Comparison of ENCODE assay signal across 8 cellular contexts in the genomic region with DNA sequence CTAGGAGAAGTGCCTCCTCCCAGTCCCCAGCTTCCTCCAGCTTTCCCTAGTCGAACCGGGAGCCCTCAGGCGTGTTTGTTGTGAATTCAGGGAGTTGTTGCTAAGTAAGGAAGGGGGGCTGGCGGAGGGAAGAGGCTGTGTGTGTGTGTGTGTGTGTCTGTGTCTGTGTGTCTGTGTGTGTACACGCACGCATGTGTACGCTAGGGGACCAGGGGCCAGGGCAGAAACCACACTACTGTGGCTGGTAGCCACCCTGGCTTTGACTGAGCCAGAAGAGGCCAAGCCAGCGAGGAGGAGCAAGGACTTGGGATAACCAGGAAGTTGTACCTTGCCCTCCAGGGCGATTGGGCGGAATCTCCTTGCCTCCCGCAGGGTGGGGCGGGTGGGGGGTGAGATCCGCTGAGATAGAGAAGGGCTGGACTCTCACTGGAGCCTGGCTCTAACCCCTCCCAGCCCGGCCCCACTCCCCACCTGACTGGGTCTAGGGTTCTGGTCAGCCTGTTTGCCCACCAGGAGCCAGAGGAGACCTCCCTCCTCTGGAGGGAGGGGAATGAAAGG. TPM values are rescaled to one million over a fixed set of nuclear protein-coding genes. Genes with fewer than 3 reads are reported as not detected.
DNase-seq lines count a peak whose midpoint lies in the region; ATAC-seq, FAIRE-seq and TF ChIP-seq lines count a peak whose summit lies in the region.

No MANE protein-coding gene starts in this region.

- no peaks in the 10 kb centered on the region for H3K9me2 ChIP-seq in GM23248 (ENCODE audit: insufficient read depth)

- WGBS in A549 (ENCODE audit: missing lambda C conversion rate) = 2% methylated on average over 7 of the region's 14 CpGs
- WGBS in GM23248 (ENCODE audit: low coverage in 1 of 2, low lambda C conversion rate in 2 of 2, missing lambda C conversion rate in 2 of 2), 2 experiments = 3 to 8% methylated on average over 12 to 14 of the region's 14 CpGs

- CTCF ChIA-PET in A549 (lab: Yijun Ruan, JAX) (interaction anchor here (1.3 kb wide), 1 partner anchor 10 kb away, joined by 3 read pairs; no protein-coding TSS in a partner anchor), T-cell (lab: Charles Lee) (no interaction called here)

- TF ChIP-seq RAD21 in A549 (conservative IDR thresholded peaks at IDR 0.05 in 1 of 2, IDR thresholded peaks at IDR 0.05 in 1 of 2) = no peak

- H3K9me3 Mint-ChIP-seq in T-cell = no peaks in the 10 kb centered on the region

- H3K4me1 ChIP-seq in A549 (peaks cover 60% of the 10 kb centered on the region), GM23248 (ENCODE audit: insufficient read depth) (peaks cover 80% of the 10 kb centered on the region), endocrine pancreas (ENCODE audit: control insufficient read depth, insufficient read depth, low read length) (peaks cover 6% of the 10 kb centered on the region), mucosa of stomach (ENCODE audit: control insufficient read depth, insufficient read depth, low read length) (peaks cover 99% of the 10 kb centered on the region)

- in situ Hi-C loops in GM23248 (cut with MboI) = no loop called here

- peaks cover 80% of the 10 kb centered on the region for H3K79me2 ChIP-seq in GM23248 (ENCODE audit: insufficient read depth)

- H3F3A ChIP-seq in GM23248 (ENCODE audit: insufficient read depth) = peaks cover 66% of the 10 kb centered on the region

- no peaks in the 10 kb centered on the region for H3K36me3 ChIP-seq in GM23248 (ENCODE audit: low read depth)
- H3K36me3 ChIP-seq in endocrine pancreas (ENCODE audit: control insufficient read depth, insufficient read depth, low read length) = no peaks in the 10 kb centered on the region
- H3K36me3 ChIP-seq in mucosa of stomach (ENCODE audit: control insufficient read depth, insufficient read depth, low read length) = no peaks in the 10 kb centered on the region

- peaks cover 28% of the 10 kb centered on the region for H3K36me3 Mint-ChIP-seq in T-cell

- peak overlapping the region; percentile 81 to 93 (median 83) for H3K4me3 Mint-ChIP-seq in T-cell

- H3K27ac ChIP-seq in A549 (peak overlapping the region; percentile 98 to 100), GM23248 (peak overlapping the region; percentile 99)

- peak overlapping the region; percentile 100 for H3K4me2 ChIP-seq in A549
- peak overlapping the region; percentile 64 for H3K4me2 ChIP-seq in GM23248 (ENCODE audit: unreplicated experiment)

- no peak for TF ChIP-seq EP300 in A549 (IDR thresholded peaks at IDR 0.05)

- peak in 1 of 2 experiments; percentile 95 for DNase-seq in A549 (ENCODE audit: low read depth in 1 of 2, low spot score in 1 of 2)
- peak; percentile 94 for DNase-seq in GM23248
- DNase-seq in T-cell = peak in 13 of 34 experiments; percentile 29 to 58 (median 46)
- no peak for DNase-seq in NCI-H1694 treated with DMSO at 0.1 percent for 48 hours (lab: John Stamatoyannopoulos, UW)

- POLR2A ChIA-PET in A549 (lab: Yijun Ruan, JAX) (no interaction called here), T-cell (lab: Charles Lee) (interaction anchor here in 1 of 2 donors (0.6 kb wide), 2 partner anchors 11 to 26 kb away, joined by 4 to 7 read pairs; no protein-coding TSS in a partner anchor)

- peak; percentile 31 for TF ChIP-seq POLR2A in A549 (IDR thresholded peaks at IDR 0.05; ENCODE audit: low read length)

- H4K20me1 ChIP-seq in GM23248 (ENCODE audit: insufficient read depth) = no peaks in the 10 kb centered on the region

- H3K27me3 Mint-ChIP-seq in T-cell = no peaks in the 10 kb centered on the region

- H2AFZ ChIP-seq in GM23248 = no peak overlapping the region

- H3K4me3 ChIP-seq in A549 (peak overlapping the region; percentile 43), GM23248 (peak overlapping the region; percentile 53), endocrine pancreas (ENCODE audit: control insufficient read depth, insufficient read depth, low read length) (no peak overlapping the region), mucosa of stomach (ENCODE audit: low read length) (no peak overlapping the region)

- H3K9ac ChIP-seq in GM23248 = peak overlapping the region; percentile 90
- peak overlapping the region; percentile 36 for H3K9ac ChIP-seq in endocrine pancreas (ENCODE audit: control insufficient read depth, insufficient read depth, low read length)
- peak overlapping the region; percentile 71 for H3K9ac ChIP-seq in mucosa of stomach (ENCODE audit: low read length)

- ATAC-seq in A549 (peak; percentile 12 to 51), T-cell (replicated peaks in 1 of 4) (no peak), GM19035 (IDR thresholded peaks at IDR 0.05; ENCODE audit: unreplicated experiment) (no peak), GM21515 (IDR thresholded peaks at IDR 0.05; ENCODE audit: unreplicated experiment) (no peak)

- TF ChIP-seq CTCF in A549 (IDR thresholded peaks at IDR 0.05) = no peak

- peak overlapping the region; percentile 96 to 98 for H3K27ac Mint-ChIP-seq in T-cell

- H3K4me1 Mint-ChIP-seq in T-cell = peaks cover 76 to 86% (median 79%) of the 10 kb centered on the region in 3 donors

- H3K9me3 ChIP-seq in A549 = no peaks in the 10 kb centered on the region
- no peaks in the 10 kb centered on the region for H3K9me3 ChIP-seq in GM23248 (ENCODE audit: low read depth)
- no peaks in the 10 kb centered on the region for H3K9me3 ChIP-seq in endocrine pancreas (ENCODE audit: control insufficient read depth, low read length)
- no peaks in the 10 kb centered on the region for H3K9me3 ChIP-seq in mucosa of stomach (ENCODE audit: control insufficient read depth, low read length)

- no peak for FAIRE-seq in A549 (lab: Jason Lieb, UNC)

- H3K27me3 ChIP-seq in GM23248 (replicated peaks; ENCODE audit: insufficient read depth) (no peaks in the 10 kb centered on the region), endocrine pancreas (ENCODE audit: control insufficient read depth, insufficient read depth, low read length) (no peaks in the 10 kb centered on the region), mucosa of stomach (ENCODE audit: control insufficient read depth, insufficient read depth, low read length) (no peaks in the 10 kb centered on the region)

TF ChIP-seq in A549, 52 proteins besides CTCF, POLR2A, EP300 and RAD21 (continues in another document):
- TF ChIP-seq JUN (IDR thresholded peaks at IDR 0.05) (peak; percentile 18 to 45; a peak in 4 of 5 replicates), SREBF2 (IDR thresholded peaks at IDR 0.05) (no peak), FOSB (CRISPR knock-in tag; IDR thresholded peaks at IDR 0.05) (peak; percentile 71; the same call in 1 of the 2 replicates), FOSL2 (IDR thresholded peaks at IDR 0.05) (no peak), FOSL2 (CRISPR knock-in tag; IDR thresholded peaks at IDR 0.05) (peak; percentile 8; the same call in 1 of the 2 replicates), EHF (CRISPR knock-in tag; IDR thresholded peaks at IDR 0.05) (peak; percentile 9; the same call in 1 of the 2 replicates), MYC (IDR thresholded peaks at IDR 0.05; ENCODE audit: borderline replicate concordance, low read length) (0 out of 2 replicates have a peak, but pooled peaks have one; percentile 17)
- TF ChIP-seq, protein P1, sequence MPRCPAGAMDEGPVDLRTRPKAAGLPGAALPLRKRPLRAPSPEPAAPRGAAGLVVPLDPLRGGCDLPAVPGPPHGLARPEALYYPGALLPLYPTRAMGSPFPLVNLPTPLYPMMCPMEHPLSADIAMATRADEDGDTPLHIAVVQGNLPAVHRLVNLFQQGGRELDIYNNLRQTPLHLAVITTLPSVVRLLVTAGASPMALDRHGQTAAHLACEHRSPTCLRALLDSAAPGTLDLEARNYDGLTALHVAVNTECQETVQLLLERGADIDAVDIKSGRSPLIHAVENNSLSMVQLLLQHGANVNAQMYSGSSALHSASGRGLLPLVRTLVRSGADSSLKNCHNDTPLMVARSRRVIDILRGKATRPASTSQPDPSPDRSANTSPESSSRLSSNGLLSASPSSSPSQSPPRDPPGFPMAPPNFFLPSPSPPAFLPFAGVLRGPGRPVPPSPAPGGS (IDR thresholded peaks at IDR 0.05) = no peak

RNA-seq across cellular contexts. Expression of gene BCL9L, which starts 7.5 kb away (rescaled TPM):
- polyA plus RNA-seq in A549 (2011; rRNA removed) = 7.0 and 8.8 TPM in 2 replicates
- 16.4 and 27.8 TPM in 2 replicates for polyA plus RNA-seq in A549 (2012; cell fraction: cytosol; rRNA removed)
- 41.9 and 56.6 TPM in 2 replicates for polyA plus RNA-seq in A549 (2012; cell fraction: nucleus; rRNA removed)
- 51.8 to 53.2 TPM (median 52.0 TPM) in 3 replicates for polyA plus RNA-seq in A549 (2017; fragmentation: RNase III; extraction: RNeasy Plus Mini Kit Qiagen cat#74134 plus additional on column Dnase treatment)
- polyA minus RNA-seq in A549 (2011; rRNA and poly(A)+ RNA removed) = 8.8 and 19.9 TPM in 2 replicates
- total RNA-seq in GM23248 (2014; rRNA removed; shearing (Covaris generic)) = 13.9 and 17.6 TPM in 2 replicates
- 7.2 TPM in 2 replicates for polyA plus RNA-seq in GM23248 (2016; fragmentation: Nextera tagmentation; extraction: Ambion mirVana)
- total RNA-seq in T-cell = 100 to 1,000 TPM; 229 to 331 (median 308) TPM

RNA-seq across cellular contexts. Expression of gene CXCR5, which starts 34.5 kb away (rescaled TPM):
- not detected in 2 replicates for polyA plus RNA-seq in A549 (2011; rRNA removed)
- not detected in 2 replicates for polyA plus RNA-seq in A549 (2012; cell fraction: cytosol; rRNA removed)
- polyA plus RNA-seq in A549 (2012; cell fraction: nucleus; rRNA removed) = 0.02 and 0.04 TPM in 2 replicates
- polyA plus RNA-seq in A549 (2017; fragmentation: RNase III; extraction: RNeasy Plus Mini Kit Qiagen cat#74134 plus additional on column Dnase treatment) = 0.04 to 0.05 TPM (median 0.04 TPM) in 3 replicates
- polyA minus RNA-seq in A549 (2011; rRNA and poly(A)+ RNA removed) = not detected in 2 replicates
- not detected in 2 replicates for total RNA-seq in GM23248 (2014; rRNA removed; shearing (Covaris generic))
- not detected in 2 replicates for polyA plus RNA-seq in GM23248 (2016; fragmentation: Nextera tagmentation; extraction: Ambion mirVana)
- total RNA-seq in T-cell = 10 to 100 TPM in 1 of 5 donors, 1 to 10 TPM in 4; 4.7 to 10.6 (median 6.3) TPM

RNA-seq across cellular contexts. Expression of gene UPK2, which starts 37.9 kb away (rescaled TPM):
- polyA plus RNA-seq in A549 (2011; rRNA removed) (0.20 and 0.37 TPM in 2 replicates), A549 (2017; fragmentation: RNase III; extraction: RNeasy Plus Mini Kit Qiagen cat#74134 plus additional on column Dnase treatment) (0.41 to 0.92 TPM (median 0.50 TPM) in 3 replicates), GM23248 (2016; fragmentation: Nextera tagmentation; extraction: Ambion mirVana) (0.27 and 0.28 TPM in 2 replicates)
- 0.48 and 0.49 TPM in 2 replicates for polyA plus RNA-seq in A549 (2012; cell fraction: cytosol; rRNA removed)
- 0.56 and 0.62 TPM in 2 replicates for polyA plus RNA-seq in A549 (2012; cell fraction: nucleus; rRNA removed)
- 0.37 and 0.39 TPM in 2 replicates for polyA minus RNA-seq in A549 (2011; rRNA and poly(A)+ RNA removed)
- total RNA-seq in GM23248 (2014; rRNA removed; shearing (Covaris generic)) = not detected in 2 replicates
- total RNA-seq in T-cell = under 1 TPM in 1 of 5 donors, not detected in 4; 0.32 TPM

RNA-seq across cellular contexts. Expression of gene FOXR1, which starts 53.4 kb away (rescaled TPM):
- polyA plus RNA-seq in A549 (2011; rRNA removed) (not detected in 2 replicates), A549 (2017; fragmentation: RNase III; extraction: RNeasy Plus Mini Kit Qiagen cat#74134 plus additional on column Dnase treatment) (not detected in 3 replicates), GM23248 (2016; fragmentation: Nextera tagmentation; extraction: Ambion mirVana) (not detected in 2 replicates)
- not detected in 2 replicates for polyA plus RNA-seq in A549 (2012; cell fraction: cytosol; rRNA removed)
- polyA plus RNA-seq in A549 (2012; cell fraction: nucleus; rRNA removed) = not detected in 2 replicates
- polyA minus RNA-seq in A549 (2011; rRNA and poly(A)+ RNA removed) = not detected in 2 replicates
- total RNA-seq in GM23248 (2014; rRNA removed; shearing (Covaris generic)) = not detected in 2 replicates
- total RNA-seq in T-cell = not detected

Comparison
In these comparisons a context has a peak if more than half of its experiments do, and no peak if none do; other contexts are left out.
1. ATAC-seq: peak in A549 (2 of 2); none in T-cell (0 of 4), GM19035 (single experiment) and GM21515 (single experiment).
2. H3K4me3 ChIP-seq: peak in A549 (single experiment) and GM23248 (single experiment); none in endocrine pancreas (single experiment) and mucosa of stomach (single experiment).
3. H3K9ac ChIP-seq: peak in every context shown above with its lines; median percentile 90 in GM23248; 71 in mucosa of stomach; 36 in endocrine pancreas.
4. RNA of gene BCL9L, which starts 7.5 kb away (total RNA-seq): 229 to 331 TPM in T-cell; 13.9 to 17.6 TPM in GM23248; every median in the first group is over 10 times any median in the second.